ENCODE assay signal across 9 cellular contexts in genomic region chr14:61894452-61895077, GRCh38.
DNase-seq lines count a peak whose midpoint lies in the region; ATAC-seq and TF ChIP-seq lines count a peak whose summit lies in the region.
"Had no signal": no experiment of that assay in that cellular context is flagged by ENCODE, and none has a peak within 500 bp of the region (broad histone marks: within the 10 kb centered on the region; RNA-seq: fewer than 3 reads in every experiment).

No MANE protein-coding gene starts in this region.

- peak; percentile 71 for DNase-seq in AG10803 (ENCODE audit: low read depth)
- DNase-seq in NCI-H1048 (lab: John Stamatoyannopoulos, UW) = peak; percentile 47
- DNase-seq in T-cell = peak in 32 of 34 experiments; percentile 6 to 54 (median 37)
- peak; percentile 54 for DNase-seq in astrocyte of the cerebellum (ENCODE audit: low read depth)
- DNase-seq in inferior parietal cortex (ENCODE audit: extremely low spot score) = peak; percentile 82
- DNase-seq in stimulated activated CD4-positive, alpha-beta T cell treated with anti-CD3 and anti-CD28 coated beads, Interleukin-15, amount 100 ng/mL, for 48 hours (ENCODE audit: low read depth in 2 of 2) = peak; percentile 34 to 62

- in situ Hi-C loops in astrocyte of the cerebellum (cut with HindIII; ENCODE audit: low sequenced_read_pairs) = no loop called here

- POLR2A ChIA-PET in T-cell (lab: Charles Lee) = no interaction called here

- H3K36me3 Mint-ChIP-seq in T-cell = no peaks in the 10 kb centered on the region

- no peaks in the 10 kb centered on the region for H3K9me3 Mint-ChIP-seq in T-cell

- ATAC-seq in GM18511 (IDR thresholded peaks at IDR 0.05; ENCODE audit: unreplicated experiment) (peak; percentile 40), T-cell (replicated peaks in 1 of 4) (peak in 1 of 4 experiments; percentile 50), HG02588 (IDR thresholded peaks at IDR 0.05; ENCODE audit: unreplicated experiment) (no peak)

- no peaks in the 10 kb centered on the region for H3K27me3 Mint-ChIP-seq in T-cell

- H3K27ac Mint-ChIP-seq in T-cell = no peak overlapping the region

- TF ChIP-seq CTCF in AG10803 (conservative IDR thresholded peaks at IDR 0.05; ENCODE audit: low read length) = peak; percentile 76
- TF ChIP-seq CTCF in astrocyte of the cerebellum (IDR thresholded peaks at IDR 0.05; ENCODE audit: low read depth, low read length, missing control alignments) = peak; percentile 79

- H3K4me3 ChIP-seq in AG10803 (ENCODE audit: low read length) = no peak overlapping the region
- no peak overlapping the region for H3K4me3 ChIP-seq in astrocyte of the cerebellum (ENCODE audit: low read depth, low read length)
- H3K4me3 ChIP-seq: skin epidermis had no signal

- no peak overlapping the region for H3K4me3 Mint-ChIP-seq in T-cell

- CTCF ChIA-PET in T-cell (lab: Charles Lee) = interaction anchor here (0.6 to 1.5 kb wide), 5 partner anchors 18 to 233 kb away, joined by 3 to 11 read pairs (median 4); no protein-coding TSS in a partner anchor

- H3K4me1 Mint-ChIP-seq in T-cell = peaks cover 10 to 17% (median 11%) of the 10 kb centered on the region in 3 donors
